Comparison of ENCODE assay signal across 24 cellular contexts in the genomic region with DNA sequence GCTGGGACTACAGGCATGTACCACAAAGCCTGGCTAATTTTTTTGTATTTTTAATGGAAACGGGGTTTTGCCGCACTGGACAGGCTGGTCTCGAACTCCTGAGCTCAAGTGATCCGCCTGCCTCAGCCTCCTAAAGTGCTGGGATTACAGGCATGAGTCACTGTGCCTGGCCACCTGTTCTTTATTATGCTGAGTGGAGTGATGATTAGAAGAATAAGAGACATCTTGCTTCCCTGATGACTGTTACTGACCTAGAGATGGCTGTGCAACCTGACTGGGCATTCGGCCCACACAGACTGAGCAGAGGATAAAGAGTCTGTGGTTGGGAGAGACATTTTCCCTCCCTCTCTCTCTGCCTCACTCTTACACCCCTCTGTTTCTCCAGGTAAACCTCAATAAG. TPM values are rescaled to one million over a fixed set of nuclear protein-coding genes. Genes with fewer than 3 reads are reported as not detected.
DNase-seq lines count a peak whose midpoint lies in the region; TF ChIP-seq lines count a peak whose summit lies in the region.
"Had no signal": no experiment of that assay in that cellular context is flagged by ENCODE, and none has a peak within 500 bp of the region (broad histone marks: within the 10 kb centered on the region; RNA-seq: fewer than 3 reads in every experiment).

No MANE protein-coding gene starts in this region.

- no peaks in the 10 kb centered on the region for H3K79me2 ChIP-seq in Loucy (ENCODE audit: insufficient read depth, low read length)

- H3K27ac ChIP-seq in brain microvascular endothelial cell = no peak overlapping the region
- H3K27ac ChIP-seq: colonic mucosa, HL-60, skin epidermis, thyroid gland had no signal

- 0 out of 2 replicates have a peak overlapping the region, but pooled peaks have one; percentile 2 for H2AFZ ChIP-seq in Loucy (ENCODE audit: low read length)

- H3K27ac Mint-ChIP-seq in mesothelial cell of epicardium = peak overlapping the region; percentile 39
- H3K27ac Mint-ChIP-seq in Caco-2 (ENCODE audit: unreplicated experiment) = no peak overlapping the region
- H3K27ac Mint-ChIP-seq: activated CD8-positive, alpha-beta memory T cell treated with anti-CD3 and anti-CD28 coated beads, Interleukin-2, amount 10 ng/mL, durations not matched to agents 7 days and 5 days; B cell had no signal

- no peaks in the 10 kb centered on the region for H4K20me1 ChIP-seq in Loucy (ENCODE audit: insufficient read depth, low read length, poor library complexity, severe bottlenecking)

- H3K4me1 Mint-ChIP-seq in mesothelial cell of epicardium (peaks cover 19% of the 10 kb centered on the region), Caco-2 (ENCODE audit: low read depth, unreplicated experiment) (peaks cover 12% of the 10 kb centered on the region)

- CTCF ChIA-PET in Caco-2 (lab: Charles Lee) = no interaction called here

- no peaks in the 10 kb centered on the region for H3K9me3 Mint-ChIP-seq in mesothelial cell of epicardium
- no peaks in the 10 kb centered on the region for H3K9me3 Mint-ChIP-seq in Caco-2 (ENCODE audit: unreplicated experiment)

- H3F3A ChIP-seq in Loucy (ENCODE audit: low read depth) = no peaks in the 10 kb centered on the region

- no peaks in the 10 kb centered on the region for H3K36me3 Mint-ChIP-seq in mesothelial cell of epicardium
- no peaks in the 10 kb centered on the region for H3K36me3 Mint-ChIP-seq in Caco-2 (ENCODE audit: insufficient read depth, unreplicated experiment)

- POLR2A ChIA-PET in Caco-2 (lab: Charles Lee) = no interaction called here

- in situ Hi-C loops in astrocyte of the spinal cord (cut with HindIII; ENCODE audit: low sequenced_read_pairs) (no loop called here), brain microvascular endothelial cell (cut with HindIII; ENCODE audit: low pct_ligation_motif_present, low sequenced_read_pairs) (no loop called here)

- H3K4me1 ChIP-seq in Loucy (ENCODE audit: insufficient read depth, low read length, poor library complexity, severe bottlenecking) (peaks cover 10% of the 10 kb centered on the region), Caco-2 (no peaks in the 10 kb centered on the region)

- H3K27me3 Mint-ChIP-seq in mesothelial cell of epicardium (ENCODE audit: low read depth) = no peaks in the 10 kb centered on the region
- H3K27me3 Mint-ChIP-seq in Caco-2 (ENCODE audit: insufficient read depth, unreplicated experiment) = no peaks in the 10 kb centered on the region
- H3K27me3 Mint-ChIP-seq: activated CD8-positive, alpha-beta memory T cell treated with anti-CD3 and anti-CD28 coated beads, Interleukin-2, amount 10 ng/mL, durations not matched to agents 7 days and 5 days; B cell had no signal

- BruUV-seq in Caco-2 (replicated peaks; lab: Mats Ljungman, UMichigan) = no TSS peak

- H3K27me3 ChIP-seq in Loucy (ENCODE audit: insufficient read depth, low read length, poor library complexity, severe bottlenecking) = no peaks in the 10 kb centered on the region
- H3K27me3 ChIP-seq in brain microvascular endothelial cell (replicated peaks) = no peaks in the 10 kb centered on the region
- no peaks in the 10 kb centered on the region for H3K27me3 ChIP-seq in Caco-2 (replicated peaks; ENCODE audit: control insufficient read depth, insufficient read depth, low read length)
- H3K27me3 ChIP-seq: colonic mucosa, thyroid gland had no signal

- TF ChIP-seq CTCF in Loucy (conservative IDR thresholded peaks at IDR 0.05; ENCODE audit: low read length) (no peak), astrocyte of the spinal cord (IDR thresholded peaks at IDR 0.05; ENCODE audit: low read depth, low read length) (no peak), mesothelial cell of epicardium (IDR thresholded peaks at IDR 0.05; ENCODE audit: unreplicated experiment) (no peak), brain microvascular endothelial cell (IDR thresholded peaks at IDR 0.05; ENCODE audit: low read depth, low read length, missing control alignments) (no peak), Caco-2 (IDR thresholded peaks at IDR 0.05; ENCODE audit: insufficient read depth in 1 of 2, low read depth in 1 of 2, low read length in 1 of 2, severe bottlenecking in 1 of 2, unreplicated experiment in 1 of 2) (no peak)

- H3K9me2 ChIP-seq in Loucy (replicated peaks; ENCODE audit: low read depth, low read length) = no peaks in the 10 kb centered on the region

- no peak overlapping the region for H3K4me2 ChIP-seq in Loucy (ENCODE audit: low read depth, low read length, poor library complexity, severe bottlenecking)

- no peak overlapping the region for H3K9ac ChIP-seq in Loucy (ENCODE audit: low read depth, low read length, poor library complexity, severe bottlenecking)

- H3K4me3 ChIP-seq in Loucy (ENCODE audit: low read length, poor library complexity, severe bottlenecking) = no peak overlapping the region
- no peak overlapping the region for H3K4me3 ChIP-seq in astrocyte of the spinal cord (ENCODE audit: low read depth, low read length)
- no peak overlapping the region for H3K4me3 ChIP-seq in brain microvascular endothelial cell (ENCODE audit: low read depth, low read length)
- no peak overlapping the region for H3K4me3 ChIP-seq in Caco-2 (ENCODE audit: low read depth, low read length)
- H3K4me3 ChIP-seq: colonic mucosa, skin epidermis, thyroid gland had no signal

- intact Hi-C loops in Caco-2 (cut with micrococcal nuclease; ENCODE audit: unreplicated experiment) = loop anchor here (1.0 kb wide), 1 partner anchor 7 kb away; no protein-coding TSS in a partner anchor

- H3K9me3 ChIP-seq in Loucy (ENCODE audit: insufficient read depth, low read depth, low read length) (no peaks in the 10 kb centered on the region), Caco-2 (no peaks in the 10 kb centered on the region)
- H3K9me3 ChIP-seq: colonic mucosa, thyroid gland had no signal

- peak; percentile 22 for DNase-seq in ELR (ENCODE audit: low read depth)
- peak; percentile 56 for DNase-seq in astrocyte of the spinal cord (ENCODE audit: low read depth, low spot score)
- no peak for DNase-seq in mesothelial cell of epicardium (ENCODE audit: low spot score in 2 of 2, unreplicated experiment in 2 of 2)
- no peak for DNase-seq in brain microvascular endothelial cell
- DNase-seq in activated CD4-positive, alpha-beta T cell treated with anti-CD3 and anti-CD28 coated beads, Interleukin-2, amount 50 U/mL, for 48 hours = no peak
- DNase-seq in Caco-2 = no peak
- no peak for DNase-seq in NCI-H524 treated with DMSO at 0.1 percent for 48 hours (lab: John Stamatoyannopoulos, UW)
- DNase-seq: activated CD4-positive, CD25-positive, alpha-beta regulatory T cell treated with anti-CD3 and anti-CD28 coated beads, Interleukin-2, amount 50 U/mL, for 72 hours; activated CD8-positive, alpha-beta memory T cell treated with anti-CD3 and anti-CD28 coated beads, Interleukin-2, amount 10 ng/mL, durations not matched to agents 7 days and 5 days; activated effector memory CD4-positive, alpha-beta T cell treated with anti-CD3 and anti-CD28 coated beads, Interleukin-2, amount 50 U/mL, for 16 hours; anterior cingulate cortex; colonic mucosa; DMS153; hypothalamus; KG1; NCI-H226; posterior cingulate gyrus; Right ventricle myocardium superior; T-helper 2 cell; thyroid gland had no signal

- H3K36me3 ChIP-seq in Loucy (ENCODE audit: insufficient read depth, low read length) (no peaks in the 10 kb centered on the region), brain microvascular endothelial cell (replicated peaks) (no peaks in the 10 kb centered on the region), Caco-2 (ENCODE audit: control insufficient read depth, insufficient read depth, low read length) (no peaks in the 10 kb centered on the region)
- H3K36me3 ChIP-seq: colonic mucosa, thyroid gland had no signal

- H3K4me3 Mint-ChIP-seq in mesothelial cell of epicardium = no peak overlapping the region
- H3K4me3 Mint-ChIP-seq in Caco-2 (ENCODE audit: unreplicated experiment) = no peak overlapping the region
- H3K4me3 Mint-ChIP-seq: activated CD8-positive, alpha-beta memory T cell treated with anti-CD3 and anti-CD28 coated beads, Interleukin-2, amount 10 ng/mL, durations not matched to agents 7 days and 5 days; B cell had no signal

RNA-seq across cellular contexts. Expression of a gene that starts 56.7 kb away (rescaled TPM):
- total RNA-seq in mesothelial cell of epicardium = not detected in 3 replicates
- total RNA-seq in Caco-2 (2022) = not detected in 2 replicates

Comparison
In these comparisons a context has a peak if more than half of its experiments do, and no peak if none do; other contexts are left out.
1. DNase-seq: peak in ELR (single experiment) and astrocyte of the spinal cord (single experiment); none in mesothelial cell of epicardium (0 of 2), brain microvascular endothelial cell (single experiment), activated CD4-positive, alpha-beta T cell treated with anti-CD3 and anti-CD28 coated beads, Interleukin-2, amount 50 U/mL, for 48 hours (0 of 2), Caco-2 (0 of 2) and NCI-H524 treated with DMSO at 0.1 percent for 48 hours (single experiment).